21 cellular contexts compared by ENCODE assay signal in the genomic region with DNA sequence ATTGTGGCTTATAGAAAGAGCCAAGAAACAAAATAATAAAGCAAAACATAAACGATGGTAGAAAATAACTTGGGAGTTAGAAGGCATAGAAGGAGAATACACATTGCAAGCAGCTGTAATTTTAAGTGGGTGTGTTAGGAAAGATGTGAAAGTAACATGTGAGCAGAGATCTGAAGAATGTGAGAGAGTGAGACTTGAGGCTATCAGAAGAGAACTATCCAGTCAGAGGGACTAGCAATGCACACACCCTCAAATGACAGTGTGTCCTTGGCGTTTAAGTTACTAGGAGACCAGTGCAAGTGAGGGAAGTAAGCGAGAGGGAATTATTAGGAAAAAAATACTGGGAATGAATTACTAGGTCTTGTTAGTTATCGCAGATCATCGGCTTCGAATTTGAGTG.
DNase-seq lines count a peak whose midpoint lies in the region; ATAC-seq and TF ChIP-seq lines count a peak whose summit lies in the region.
"Had no signal": no experiment of that assay in that cellular context is flagged by ENCODE, and none has a peak within 500 bp of the region (broad histone marks: within the 10 kb centered on the region; RNA-seq: fewer than 3 reads in every experiment).

No MANE protein-coding gene starts in this region.

- H3K9me3 Mint-ChIP-seq in activated CD4-positive, alpha-beta memory T cell treated with anti-CD3 and anti-CD28 coated beads for 36 hours: no peaks in the 10 kb centered on the region
- H3K9me3 Mint-ChIP-seq: CD8-positive, alpha-beta memory T cell had no signal

- no peak overlapping the region for H3K4me3 Mint-ChIP-seq in activated CD4-positive, alpha-beta memory T cell treated with anti-CD3 and anti-CD28 coated beads for 36 hours
- H3K4me3 Mint-ChIP-seq: CD8-positive, alpha-beta memory T cell had no signal

- H3K79me1 ChIP-seq in mesendoderm (ENCODE audit: low read length): no peaks in the 10 kb centered on the region

- H3K27me3 Mint-ChIP-seq in activated CD4-positive, alpha-beta memory T cell treated with anti-CD3 and anti-CD28 coated beads for 36 hours: no peaks in the 10 kb centered on the region
- H3K27me3 Mint-ChIP-seq: CD8-positive, alpha-beta memory T cell had no signal

- POLR2A ChIA-PET in activated CD4-positive, alpha-beta memory T cell treated with anti-CD3 and anti-CD28 coated beads for 36 hours (lab: Charles Lee): no interaction called here

- no peak overlapping the region for H3K27ac Mint-ChIP-seq in activated CD4-positive, alpha-beta memory T cell treated with anti-CD3 and anti-CD28 coated beads for 36 hours

- no peaks in the 10 kb centered on the region for H3K4me1 ChIP-seq in mesendoderm (ENCODE audit: control insufficient read depth, low read depth, low read length)
- H3K4me1 ChIP-seq in tibial nerve: no peaks in the 10 kb centered on the region
- H3K4me1 ChIP-seq: BLaER1 treated with 17β-estradiol and CSF1 and Interleukin-3, amounts not matched to agents 10 nM and 100 nM; HAP-1 had no signal

- H3K27ac ChIP-seq in mesendoderm (ENCODE audit: low read depth, low read length) (no peak overlapping the region), tibial nerve (no peak overlapping the region)
- H3K27ac ChIP-seq: BLaER1 treated with 17β-estradiol and CSF1 and Interleukin-3, amounts not matched to agents 10 nM and 100 nM; SK-N-MC had no signal

- no peak overlapping the region for H4K8ac ChIP-seq in mesendoderm (ENCODE audit: low read depth, low read length)

- H3K23ac ChIP-seq in mesendoderm (ENCODE audit: low read length): no peak overlapping the region

- H3K4me3 ChIP-seq in choroid plexus epithelial cell (ENCODE audit: low read depth, low read length) (no peak overlapping the region), mesendoderm (ENCODE audit: low read length) (no peak overlapping the region), tibial nerve (no peak overlapping the region)
- H3K4me3 ChIP-seq: BLaER1 treated with 17β-estradiol and CSF1 and Interleukin-3, amounts not matched to agents 10 nM and 100 nM; HAP-1; SK-N-MC had no signal

- no peaks in the 10 kb centered on the region for H3K4me1 Mint-ChIP-seq in activated CD4-positive, alpha-beta memory T cell treated with anti-CD3 and anti-CD28 coated beads for 36 hours (ENCODE audit: low read depth)
- H3K4me1 Mint-ChIP-seq: CD8-positive, alpha-beta memory T cell had no signal

- intact Hi-C loops in activated CD4-positive, alpha-beta memory T cell treated with anti-CD3 and anti-CD28 coated beads for 36 hours (cut with micrococcal nuclease): no loop called here

- H3K9ac ChIP-seq in mesendoderm (ENCODE audit: low read length): no peak overlapping the region
- H3K9ac ChIP-seq: BLaER1 treated with 17β-estradiol and CSF1 and Interleukin-3, amounts not matched to agents 10 nM and 100 nM had no signal

- 100% methylated on average over 1 of the region's 6 CpGs for WGBS in mesendoderm (ENCODE audit: extremely low coverage, insufficient coverage, low lambda C conversion rate)
- 70 to 72% methylated on average over 6 of the region's 6 CpGs for WGBS in tibial nerve, 2 donors

- no peak for TF ChIP-seq EP300 in tibial nerve (IDR thresholded peaks at IDR 0.05)

- no peaks in the 10 kb centered on the region for H3K36me3 Mint-ChIP-seq in activated CD4-positive, alpha-beta memory T cell treated with anti-CD3 and anti-CD28 coated beads for 36 hours
- H3K36me3 Mint-ChIP-seq: CD8-positive, alpha-beta memory T cell had no signal

- H3K4ac ChIP-seq in mesendoderm (ENCODE audit: low read depth, low read length): no peak overlapping the region

- H3K9me3 ChIP-seq in tibial nerve: no peaks in the 10 kb centered on the region
- H3K9me3 ChIP-seq: HAP-1 had no signal

- ATAC-seq in HG02759 (IDR thresholded peaks at IDR 0.05; ENCODE audit: unreplicated experiment): no peak

- H2AK5ac ChIP-seq in mesendoderm (ENCODE audit: low read length): no peak overlapping the region

- no peaks in the 10 kb centered on the region for H3K79me2 ChIP-seq in mesendoderm (ENCODE audit: control insufficient read depth, insufficient read depth, low read length)

- H2BK15ac ChIP-seq in mesendoderm (replicated peaks; ENCODE audit: low read depth): no peak overlapping the region

- no peak overlapping the region for H4K5ac ChIP-seq in mesendoderm (ENCODE audit: low read length)

- H3K27me3 ChIP-seq in mesendoderm (ENCODE audit: insufficient read depth, low read length, poor library complexity) (no peaks in the 10 kb centered on the region), tibial nerve (no peaks in the 10 kb centered on the region)
- H3K27me3 ChIP-seq: BLaER1 treated with 17β-estradiol and CSF1 and Interleukin-3, amounts not matched to agents 10 nM and 100 nM had no signal

- TF ChIP-seq CTCF in choroid plexus epithelial cell (conservative IDR thresholded peaks at IDR 0.05; ENCODE audit: low read depth, low read length) (no peak), tibial nerve (IDR thresholded peaks at IDR 0.05) (no peak)

- CTCF ChIA-PET in activated CD4-positive, alpha-beta memory T cell treated with anti-CD3 and anti-CD28 coated beads for 36 hours (lab: Charles Lee): no interaction called here

- no peak overlapping the region for H2BK120ac ChIP-seq in mesendoderm (ENCODE audit: low read depth, low read length)

- no peak overlapping the region for H3K4me2 ChIP-seq in mesendoderm (ENCODE audit: low read length)
- H3K4me2 ChIP-seq: BLaER1 treated with 17β-estradiol and CSF1 and Interleukin-3, amounts not matched to agents 10 nM and 100 nM had no signal

- H2BK5ac ChIP-seq in mesendoderm (ENCODE audit: low read length): no peak overlapping the region

- DNase-seq in AG08395 (ENCODE audit: low spot score) (peak; percentile 29), GM03348 (ENCODE audit: low spot score) (peak; percentile 10), choroid plexus epithelial cell (ENCODE audit: low read depth) (peak; percentile 22), mesendoderm (peak; percentile 8), tibial nerve (ENCODE audit: low spot score in 2 of 2) (no peak)
- no peak for DNase-seq in effector CD4-positive, alpha-beta T cell
- no peak for DNase-seq in activated CD4-positive, alpha-beta memory T cell treated with anti-CD3 and anti-CD28 coated beads for 36 hours
- DNase-seq: 8988T; CD8-positive, alpha-beta memory T cell; DMS53; NCI-H1092 treated with DMSO at 0.1 percent for 48 hours; NCI-H1694; NCI-H2107; NCI-H510A; NCI-H748 treated with DMSO at 0.1 percent for 48 hours; OCI-M1; SHP77 had no signal

- no peak for TF ChIP-seq POLR2A in tibial nerve (IDR thresholded peaks at IDR 0.05)

- no peak overlapping the region for H3K18ac ChIP-seq in mesendoderm (ENCODE audit: low read length)

- H3K36me3 ChIP-seq in mesendoderm (ENCODE audit: control insufficient read depth, insufficient read depth, low read length) (no peaks in the 10 kb centered on the region), tibial nerve (no peaks in the 10 kb centered on the region)
- H3K36me3 ChIP-seq: BLaER1 treated with 17β-estradiol and CSF1 and Interleukin-3, amounts not matched to agents 10 nM and 100 nM; HAP-1 had no signal

- no peak overlapping the region for H3K56ac ChIP-seq in mesendoderm (ENCODE audit: low read length)

Comparison
In these comparisons a context has a peak if more than half of its experiments do, and no peak if none do; other contexts are left out.
1. DNase-seq: peak in AG08395 (single experiment), GM03348 (single experiment), choroid plexus epithelial cell (single experiment) and mesendoderm (single experiment); none in effector CD4-positive, alpha-beta T cell (single experiment), activated CD4-positive, alpha-beta memory T cell treated with anti-CD3 and anti-CD28 coated beads for 36 hours (single experiment) and tibial nerve (0 of 2).